In the genomic region with DNA sequence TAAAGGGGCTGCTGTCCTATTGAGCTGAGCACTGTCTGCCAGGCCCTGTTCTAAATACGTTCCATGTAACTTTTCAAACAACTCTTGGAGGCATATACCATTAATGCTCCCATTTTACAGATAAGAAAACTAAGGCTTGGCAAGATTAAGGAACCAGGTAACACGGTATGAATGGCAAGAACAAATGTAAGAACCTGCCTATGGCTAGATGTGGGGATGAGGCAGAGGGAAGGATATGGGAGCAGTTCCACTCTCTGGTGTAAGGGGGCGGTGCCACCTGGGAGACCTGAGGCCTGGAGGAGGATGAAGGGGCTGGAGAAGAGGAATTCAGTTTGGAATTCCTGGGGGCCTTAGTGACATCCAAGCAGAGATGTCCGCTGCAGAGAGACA, we compare ENCODE assay signal across 17 cellular contexts. TPM values are rescaled to one million over a fixed set of nuclear protein-coding genes. Genes with fewer than 3 reads are reported as not detected.
A peak's percentile ranks its signal among the peaks of the same experiment; 100 is the strongest.
DNase-seq lines count a peak whose midpoint lies in the region; ATAC-seq, FAIRE-seq and TF ChIP-seq lines count a peak whose summit lies in the region.
"Had no signal": no experiment of that assay in that cellular context is flagged by ENCODE, and none has a peak within 500 bp of the region (broad histone marks: within the 10 kb centered on the region; RNA-seq: fewer than 3 reads in every experiment).

No MANE protein-coding gene starts in this region.

- H3K9me1 ChIP-seq in keratinocyte (ENCODE audit: control insufficient read depth, extremely low read depth, insufficient read depth, low read length) = no peaks in the 10 kb centered on the region

- TF ChIP-seq CTCF in C4-2B (conservative IDR thresholded peaks at IDR 0.05) = no peak
- peak; percentile 50; the same call in 1 of the 2 replicates for TF ChIP-seq CTCF in WERI-Rb-1 (IDR thresholded peaks at IDR 0.05; ENCODE audit: low read depth, low read length)
- peak in 2 of 3 experiments; percentile 6 to 12 for TF ChIP-seq CTCF in keratinocyte (optimal IDR thresholded peaks at IDR 0.05 in 1 of 3, IDR thresholded peaks at IDR 0.05 in 1 of 3, conservative IDR thresholded peaks at IDR 0.05 in 1 of 3; ENCODE audit: extremely low read depth in 1 of 3, insufficient read depth in 2 of 3, low read length in 3 of 3)
- no peak for TF ChIP-seq CTCF in mesothelial cell of epicardium (IDR thresholded peaks at IDR 0.05; ENCODE audit: unreplicated experiment)
- TF ChIP-seq CTCF in ovary (IDR thresholded peaks at IDR 0.05) = no peak

- no peaks in the 10 kb centered on the region for H3K79me2 ChIP-seq in keratinocyte (ENCODE audit: control insufficient read depth, insufficient read depth, low read length)

- H3K4me1 Mint-ChIP-seq in mesothelial cell of epicardium = no peaks in the 10 kb centered on the region

- WGBS in ovary, 3 donors = 49 to 57% (median 51%) methylated on average over 4 of the region's 4 CpGs

- H3K4me3 ChIP-seq in WERI-Rb-1 (ENCODE audit: low read depth, low read length) = no peak overlapping the region
- no peak overlapping the region for H3K4me3 ChIP-seq in keratinocyte (ENCODE audit: control insufficient read depth in 2 of 3, extremely low read depth in 1 of 3, insufficient read depth in 2 of 3, low read depth in 1 of 3, low read length in 3 of 3)
- H3K4me3 ChIP-seq in ovary = no peak overlapping the region

- no peak overlapping the region for H2AFZ ChIP-seq in keratinocyte (ENCODE audit: control insufficient read depth, low read length)

- TF ChIP-seq EP300 in ovary (IDR thresholded peaks at IDR 0.05) = no peak

- peaks cover 7% of the 10 kb centered on the region for H3K36me3 ChIP-seq in WERI-Rb-1
- H3K36me3 ChIP-seq in keratinocyte (ENCODE audit: control insufficient read depth in 2 of 2, extremely low read depth in 1 of 2, insufficient read depth in 2 of 2, low read length in 2 of 2) = peaks cover 3 to 6% of the 10 kb centered on the region in 2 experiments
- no peaks in the 10 kb centered on the region for H3K36me3 ChIP-seq in ovary

- H3K9me3 Mint-ChIP-seq in mesothelial cell of epicardium = no peaks in the 10 kb centered on the region

- H3K4me3 Mint-ChIP-seq in mesothelial cell of epicardium = no peak overlapping the region

- TF ChIP-seq POLR2A in ovary (IDR thresholded peaks at IDR 0.05) = no peak

- intact Hi-C loops in ovary (cut with DNase I) = no loop called here

- H3K4me2 ChIP-seq in keratinocyte (ENCODE audit: control insufficient read depth, extremely low read depth, insufficient read depth, low read depth, low read length) = no peak overlapping the region

- no peaks in the 10 kb centered on the region for H3K27me3 Mint-ChIP-seq in mesothelial cell of epicardium (ENCODE audit: low read depth)

- H3K27me3 ChIP-seq in WERI-Rb-1 (ENCODE audit: insufficient read depth, low read depth, severe bottlenecking) = no peaks in the 10 kb centered on the region
- H3K27me3 ChIP-seq in keratinocyte (ENCODE audit: control insufficient read depth, extremely low read depth, insufficient read depth, low read length) = no peaks in the 10 kb centered on the region
- no peaks in the 10 kb centered on the region for H3K27me3 ChIP-seq in ovary

- H3K9ac ChIP-seq in keratinocyte (ENCODE audit: control insufficient read depth, extremely low read depth, insufficient read depth, low read length) = no peak overlapping the region

- H3K9me3 ChIP-seq in WERI-Rb-1 (ENCODE audit: severe bottlenecking) (no peaks in the 10 kb centered on the region), keratinocyte (ENCODE audit: control insufficient read depth, low read depth, low read length) (no peaks in the 10 kb centered on the region), ovary (no peaks in the 10 kb centered on the region)

- peaks cover 9% of the 10 kb centered on the region for H3K36me3 Mint-ChIP-seq in mesothelial cell of epicardium

- H3K27ac ChIP-seq in C4-2B (peak overlapping the region; percentile 51), WERI-Rb-1 (peak overlapping the region; percentile 42; the same call in 1 of the 2 replicates), keratinocyte (ENCODE audit: control insufficient read depth, insufficient read depth, low read length) (no peak overlapping the region), ovary (no peak overlapping the region)

- ATAC-seq in HG03097 (IDR thresholded peaks at IDR 0.05; ENCODE audit: low FRiP score, unreplicated experiment) = no peak
- ATAC-seq: sciatic nerve had no signal

- peak; percentile 79 for DNase-seq in ELF-1 (ENCODE audit: low read depth, low spot score)
- no peak for DNase-seq in WERI-Rb-1
- no peak for DNase-seq in keratinocyte (ENCODE audit: low read depth, low spot score)
- no peak for DNase-seq in mesothelial cell of epicardium (ENCODE audit: low spot score in 2 of 2, unreplicated experiment in 2 of 2)
- DNase-seq in central memory CD4-positive, alpha-beta T cell = no peak
- no peak for DNase-seq in ovary
- DNase-seq: activated CD8-positive, alpha-beta memory T cell treated with anti-CD3 and anti-CD28 coated beads, Interleukin-2, amount 50 U/mL, for 48 hours; amygdala; dermis blood vessel endothelial cell; Kasumi-1; stimulated activated naive CD4-positive, alpha-beta T cell treated with Interleukin-2 at 50 U/mL for 16 hours had no signal

- H3K27ac Mint-ChIP-seq in mesothelial cell of epicardium = no peak overlapping the region

- no peak for FAIRE-seq in keratinocyte (lab: Jason Lieb, UNC)
- FAIRE-seq: H54 had no signal

- peaks cover 3% of the 10 kb centered on the region for H4K20me1 ChIP-seq in keratinocyte (ENCODE audit: control insufficient read depth, extremely low read depth, insufficient read depth, low read length)

- dilution Hi-C loops in keratinocyte (cut with MboI; ENCODE audit: extremely low pct_ligation_motif_present, low sequenced_read_pairs) = no loop called here

- H3K4me1 ChIP-seq in keratinocyte (ENCODE audit: control insufficient read depth, extremely low read depth, insufficient read depth, low read length) = peaks cover 7% of the 10 kb centered on the region
- no peaks in the 10 kb centered on the region for H3K4me1 ChIP-seq in ovary (ENCODE audit: insufficient read depth)

RNA-seq across cellular contexts. Expression of a gene that starts 3.8 kb away (rescaled TPM):
- polyA plus RNA-seq in keratinocyte (not detected in 3 replicates), ovary (not detected)
- polyA plus RNA-seq in keratinocyte (2011; ENCODE audit: low read depth) = not detected
- polyA plus RNA-seq in keratinocyte (2011; cell fraction: cytosol; rRNA removed) = not detected in 2 replicates
- 0.05 and 0.22 TPM in 2 replicates for polyA plus RNA-seq in keratinocyte (2011; cell fraction: nucleus; rRNA removed)
- not detected in 2 replicates for polyA plus RNA-seq in keratinocyte (2012; ENCODE audit: low replicate concordance)
- polyA minus RNA-seq in keratinocyte = 0.36 to 0.38 TPM in 2 of 3 replicates, not detected in the other
- not detected for polyA minus RNA-seq in keratinocyte (2011; cell fraction: cytosol; rRNA and poly(A)+ RNA removed)
- polyA minus RNA-seq in keratinocyte (2011; cell fraction: nucleus; rRNA and poly(A)+ RNA removed) = 0.21 and 0.31 TPM in 2 replicates
- total RNA-seq in mesothelial cell of epicardium (0.16 to 0.65 TPM (median 0.35 TPM) in 3 replicates), ovary (not detected)
- total RNA-seq: dermis blood vessel endothelial cell, sciatic nerve had no signal
- polyA plus RNA-seq: liver, neural cell had no signal

RNA-seq across cellular contexts. Expression of a gene that starts 17.6 kb away (rescaled TPM):
- 0.03 TPM in 1 of 3 replicates, not detected in the others for polyA plus RNA-seq in keratinocyte
- polyA plus RNA-seq in keratinocyte (2011; ENCODE audit: low read depth) = not detected
- not detected in 2 replicates for polyA plus RNA-seq in keratinocyte (2011; cell fraction: cytosol; rRNA removed)
- 0.13 and 0.27 TPM in 2 replicates for polyA plus RNA-seq in keratinocyte (2011; cell fraction: nucleus; rRNA removed)
- polyA plus RNA-seq in keratinocyte (2012; ENCODE audit: low replicate concordance) = 0.18 TPM in 1 of 2 replicates, not detected in the other
- polyA minus RNA-seq in keratinocyte = not detected in 3 replicates
- polyA minus RNA-seq in keratinocyte (2011; cell fraction: cytosol; rRNA and poly(A)+ RNA removed) = not detected
- polyA minus RNA-seq in keratinocyte (2011; cell fraction: nucleus; rRNA and poly(A)+ RNA removed) = not detected in 2 replicates
- 0.14 TPM in 1 of 3 replicates, not detected in the others for total RNA-seq in mesothelial cell of epicardium
- not detected for total RNA-seq in ovary
- polyA plus RNA-seq in ovary = not detected
- total RNA-seq: dermis blood vessel endothelial cell, liver, sciatic nerve had no signal
- polyA plus RNA-seq: liver had no signal

RNA-seq across cellular contexts. Expression of a gene that starts 27.0 kb away (rescaled TPM):
- polyA plus RNA-seq in keratinocyte = 14.9 to 41.5 TPM (median 17.2 TPM) in 3 replicates
- 16.8 TPM for polyA plus RNA-seq in keratinocyte (2011; ENCODE audit: low read depth)
- 19.4 and 37.7 TPM in 2 replicates for polyA plus RNA-seq in keratinocyte (2011; cell fraction: cytosol; rRNA removed)
- polyA plus RNA-seq in keratinocyte (2011; cell fraction: nucleus; rRNA removed) = 40.0 and 50.1 TPM in 2 replicates
- 38.6 and 52.8 TPM in 2 replicates for polyA plus RNA-seq in keratinocyte (2012; ENCODE audit: low replicate concordance)
- 22.1 to 111 TPM (median 39.2 TPM) in 3 replicates for polyA minus RNA-seq in keratinocyte
- polyA minus RNA-seq in keratinocyte (2011; cell fraction: cytosol; rRNA and poly(A)+ RNA removed) = 47.0 TPM
- polyA minus RNA-seq in keratinocyte (2011; cell fraction: nucleus; rRNA and poly(A)+ RNA removed) = 26.1 and 28.3 TPM in 2 replicates
- 57.0 to 59.0 TPM (median 58.1 TPM) in 3 replicates for total RNA-seq in mesothelial cell of epicardium
- total RNA-seq in ovary = 10 to 100 TPM; 10.7 to 49.6 (median 42.1) TPM
- 10 to 100 TPM in 1 of 2 donors, 1 to 10 TPM in 1; 9.2 to 21.6 TPM for polyA plus RNA-seq in ovary

RNA-seq across cellular contexts. Expression of a gene that starts 34.1 kb away (rescaled TPM):
- polyA plus RNA-seq in keratinocyte = 12.0 to 26.4 TPM (median 16.5 TPM) in 3 replicates
- 30.4 TPM for polyA plus RNA-seq in keratinocyte (2011; ENCODE audit: low read depth)
- 12.2 and 14.8 TPM in 2 replicates for polyA plus RNA-seq in keratinocyte (2011; cell fraction: cytosol; rRNA removed)
- polyA plus RNA-seq in keratinocyte (2011; cell fraction: nucleus; rRNA removed) = 84.1 and 86.4 TPM in 2 replicates
- polyA plus RNA-seq in keratinocyte (2012; ENCODE audit: low replicate concordance) = 17.7 and 48.6 TPM in 2 replicates
- 8.8 to 21.0 TPM (median 19.1 TPM) in 3 replicates for polyA minus RNA-seq in keratinocyte
- 10.6 TPM for polyA minus RNA-seq in keratinocyte (2011; cell fraction: cytosol; rRNA and poly(A)+ RNA removed)
- 10.8 and 11.5 TPM in 2 replicates for polyA minus RNA-seq in keratinocyte (2011; cell fraction: nucleus; rRNA and poly(A)+ RNA removed)
- 30.9 to 34.8 TPM (median 32.6 TPM) in 3 replicates for total RNA-seq in mesothelial cell of epicardium
- total RNA-seq in ovary = 10 to 100 TPM; 25.2 to 45.7 (median 27.8) TPM
- 10 to 100 TPM; 17.4 to 22.6 TPM for polyA plus RNA-seq in ovary

Comparison
In these comparisons a context has a peak if more than half of its experiments do, and no peak if none do; other contexts are left out.
1. H3K27ac ChIP-seq: peak in C4-2B (single experiment) and WERI-Rb-1 (single experiment); none in keratinocyte (single experiment) and ovary (0 of 2).
2. CTCF ChIP-seq: peak in WERI-Rb-1 (single experiment) and keratinocyte (2 of 3); none in C4-2B (single experiment), mesothelial cell of epicardium (single experiment) and ovary (0 of 3).